ENCODE assay signal across 26 cellular contexts in genomic region chr18:34033968-34034367, GRCh38.
DNase-seq lines count a peak whose midpoint lies in the region; ATAC-seq, FAIRE-seq and TF ChIP-seq lines count a peak whose summit lies in the region.
"Had no signal": no experiment of that assay in that cellular context is flagged by ENCODE, and none has a peak within 500 bp of the region (broad histone marks: within the 10 kb centered on the region; RNA-seq: fewer than 3 reads in every experiment).

No MANE protein-coding gene starts in this region.

- DNase-seq in GM10248 (ENCODE audit: extremely low spot score) (peak; percentile 8), GM12892 (ENCODE audit: insufficient read length) (no peak), MV-4-11 (lab: John Stamatoyannopoulos, UW) (peak; percentile 83), COR-L47 (lab: John Stamatoyannopoulos, UW) (no peak), T-cell (no peak)
- DNase-seq in activated T-cell treated with anti-CD3 and anti-CD28 coated beads, Interleukin-2, amount 50 U/mL, for 4 hours, result no peak
- DNase-seq: Calu3; CD4-positive, alpha-beta memory T cell; DMS53; EL; GOT3; IMR-90; NCI-H1092 treated with DMSO at 0.1 percent for 48 hours; NCI-H146; NCI-H2029 treated with DMSO at 0.1 percent for 48 hours; NCI-H2171; NCI-H446; NCI-H69; PC-3; SIG-M5; T-helper 1 cell; T1000 had no signal

- no peak overlapping the region for H3K4me3 Mint-ChIP-seq in activated T-cell treated with anti-CD3 and anti-CD28 coated beads, Interleukin-2, amount 50 U/mL, for 4 hours
- H3K4me3 Mint-ChIP-seq in T-cell, result no peak overlapping the region
- H3K4me3 Mint-ChIP-seq: CD4-positive, alpha-beta memory T cell had no signal

- ATAC-seq in GM21717 (IDR thresholded peaks at IDR 0.05; ENCODE audit: unreplicated experiment) (peak; percentile 55), T-cell (replicated peaks in 1 of 4) (no peak)
- ATAC-seq in activated T-cell treated with anti-CD3 and anti-CD28 coated beads, Interleukin-2, amount 50 U/mL, for 4 hours, result no peak
- ATAC-seq: HCT116, PC-3, SK-N-SH treated with all-trans-retinoic acid at 6 μM for 48 hours had no signal

- peak; percentile 84 for FAIRE-seq in GM12892 (lab: Jason Lieb, UNC)
- FAIRE-seq: HTR-8/SVneo had no signal

- peaks cover 18% of the 10 kb centered on the region for H3K9me3 Mint-ChIP-seq in activated T-cell treated with anti-CD3 and anti-CD28 coated beads, Interleukin-2, amount 50 U/mL, for 4 hours
- peaks cover 8 to 26% (median 16%) of the 10 kb centered on the region in 3 donors for H3K9me3 Mint-ChIP-seq in T-cell

- no peaks in the 10 kb centered on the region for H3K4me1 Mint-ChIP-seq in activated T-cell treated with anti-CD3 and anti-CD28 coated beads, Interleukin-2, amount 50 U/mL, for 4 hours (ENCODE audit: low read depth)
- no peaks in the 10 kb centered on the region for H3K4me1 Mint-ChIP-seq in T-cell

- POLR2A ChIA-PET in GM10248 (lab: Yijun Ruan, JAX), result no interaction called here
- POLR2A ChIA-PET in T-cell (lab: Charles Lee), result no interaction called here

- H3K27ac Mint-ChIP-seq in T-cell, result no peak overlapping the region
- H3K27ac Mint-ChIP-seq: CD4-positive, alpha-beta memory T cell had no signal

- H3K27me3 Mint-ChIP-seq in activated T-cell treated with anti-CD3 and anti-CD28 coated beads, Interleukin-2, amount 50 U/mL, for 4 hours (ENCODE audit: low read depth), result no peaks in the 10 kb centered on the region
- no peaks in the 10 kb centered on the region for H3K27me3 Mint-ChIP-seq in T-cell
- H3K27me3 Mint-ChIP-seq: CD4-positive, alpha-beta memory T cell had no signal

- CTCF ChIA-PET in GM10248 (lab: Yijun Ruan, JAX), result interaction anchor here (0.9 kb wide), 1 partner anchor 290 kb away, joined by 3 read pairs; no protein-coding TSS in a partner anchor
- CTCF ChIA-PET in T-cell (lab: Charles Lee), result no interaction called here

- no peak for TF ChIP-seq CTCF in GM10248 (IDR thresholded peaks at IDR 0.05; ENCODE audit: control extremely low read depth, extremely low read depth, low read depth, missing control alignments)

- H3K36me3 Mint-ChIP-seq in activated T-cell treated with anti-CD3 and anti-CD28 coated beads, Interleukin-2, amount 50 U/mL, for 4 hours (ENCODE audit: insufficient read depth), result no peaks in the 10 kb centered on the region
- no peaks in the 10 kb centered on the region for H3K36me3 Mint-ChIP-seq in T-cell
- H3K36me3 Mint-ChIP-seq: CD4-positive, alpha-beta memory T cell had no signal

- no peak for TF ChIP-seq POLR2A in GM12892 (IDR thresholded peaks at IDR 0.05; ENCODE audit: low read depth, low read length)

Comparison
In these comparisons a context has a peak if more than half of its experiments do, and no peak if none do; other contexts are left out.
1. DNase-seq: peak in GM10248 (single experiment) and MV-4-11 (single experiment); none in GM12892 (single experiment), COR-L47 (single experiment), activated T-cell treated with anti-CD3 and anti-CD28 coated beads, Interleukin-2, amount 50 U/mL, for 4 hours (single experiment) and T-cell (0 of 34).